14 cellular contexts compared by ENCODE assay signal in the genomic region with DNA sequence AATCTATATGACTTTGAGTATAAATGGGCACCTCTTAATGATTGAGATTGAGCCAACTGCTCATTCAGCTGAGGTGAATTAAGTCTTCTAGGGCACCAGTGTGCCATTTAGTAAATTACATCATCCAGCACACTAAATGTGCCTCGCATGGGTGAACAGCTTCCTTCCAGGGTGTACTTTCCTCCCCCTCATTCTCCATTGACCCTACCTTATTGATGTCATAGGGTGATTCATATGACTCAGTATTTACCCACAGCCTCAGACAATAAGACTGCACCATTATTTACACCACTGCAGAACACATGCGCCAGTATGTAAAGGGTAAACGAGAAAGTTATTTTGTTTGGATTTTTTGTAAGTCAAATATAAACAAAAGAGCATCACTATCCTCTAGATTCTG.
DNase-seq lines count a peak whose midpoint lies in the region; ATAC-seq, FAIRE-seq and TF ChIP-seq lines count a peak whose summit lies in the region.
"Had no signal": no experiment of that assay in that cellular context is flagged by ENCODE, and none has a peak within 500 bp of the region (broad histone marks: within the 10 kb centered on the region; RNA-seq: fewer than 3 reads in every experiment).

No MANE protein-coding gene starts in this region.

- DNase-seq in COR-L47 (lab: John Stamatoyannopoulos, UW) (peak; percentile 61), KBM-7 (peak; percentile 9), NCI-H446 (lab: John Stamatoyannopoulos, UW) (peak; percentile 87 to 88), bronchial epithelial cell (ENCODE audit: low read depth) (peak; percentile 76), upper lobe of left lung (no peak), gastrocnemius medialis (no peak)
- no peak for DNase-seq in activated CD4-positive, alpha-beta T cell treated with anti-CD3 and anti-CD28 coated beads for 48 hours
- DNase-seq: activated CD8-positive, alpha-beta memory T cell treated with anti-CD3 and anti-CD28 coated beads, Interleukin-2, amount 50 U/mL, for 48 hours; DND-41; IMR-90 had no signal

- H3K36me3 ChIP-seq in bronchial epithelial cell (ENCODE audit: control insufficient read depth, insufficient read depth, low read length) (no peaks in the 10 kb centered on the region), upper lobe of left lung (no peaks in the 10 kb centered on the region), gastrocnemius medialis (no peaks in the 10 kb centered on the region)
- H3K36me3 ChIP-seq: SJSA1 had no signal

- H3K27ac ChIP-seq in upper lobe of left lung (no peak overlapping the region), gastrocnemius medialis (no peak overlapping the region)
- H3K27ac ChIP-seq: coronary artery, SJSA1 had no signal

- no peak overlapping the region for H3K4me3 ChIP-seq in bronchial epithelial cell (ENCODE audit: low read depth, low read length)
- H3K4me3 ChIP-seq in upper lobe of left lung = no peak overlapping the region
- H3K4me3 ChIP-seq in gastrocnemius medialis = no peak overlapping the region
- H3K4me3 ChIP-seq: coronary artery, SJSA1 had no signal

- no peak for ATAC-seq in upper lobe of left lung (ENCODE audit: low FRiP score in 2 of 2)
- no peak for ATAC-seq in gastrocnemius medialis
- ATAC-seq in GM21390 (IDR thresholded peaks at IDR 0.05; ENCODE audit: unreplicated experiment) = no peak
- ATAC-seq: stimulated activated memory B cell treated with anti-CD40 and anti-IgM and Interleukin-4, amounts not matched to agents 10 μg/mL and 1 μg/mL and 100 μg/mL, for 72 hours had no signal

- intact Hi-C loops in gastrocnemius medialis (cut with DNase I; ENCODE audit: low total_unique reads) = no loop called here

- H3K9me3 ChIP-seq in upper lobe of left lung = no peaks in the 10 kb centered on the region
- no peaks in the 10 kb centered on the region for H3K9me3 ChIP-seq in gastrocnemius medialis
- H3K9me3 ChIP-seq: SJSA1 had no signal

- no peak for FAIRE-seq in bronchial epithelial cell (lab: Jason Lieb, UNC)

- TF ChIP-seq POLR2A in upper lobe of left lung (IDR thresholded peaks at IDR 0.05) (no peak), gastrocnemius medialis (IDR thresholded peaks at IDR 0.05) (no peak)

- WGBS in upper lobe of left lung, 2 donors = 72 to 88% methylated on average over 3 of the region's 3 CpGs

- H3K27me3 ChIP-seq in bronchial epithelial cell (ENCODE audit: control insufficient read depth, insufficient read depth, low read length) (no peaks in the 10 kb centered on the region), upper lobe of left lung (no peaks in the 10 kb centered on the region), gastrocnemius medialis (no peaks in the 10 kb centered on the region)
- H3K27me3 ChIP-seq: SJSA1 had no signal

- H3K4me1 ChIP-seq in upper lobe of left lung (no peaks in the 10 kb centered on the region), gastrocnemius medialis (no peaks in the 10 kb centered on the region)
- H3K4me1 ChIP-seq: SJSA1 had no signal

- in situ Hi-C loops in KBM-7 (cut with MboI; ENCODE audit: low pct_unique_long_range_greater_than_20kb, low sequenced_read_pairs) = no loop called here
- in situ Hi-C loops in gastrocnemius medialis (cut with MboI; ENCODE audit: low sequenced_read_pairs in 4 of 4) = no loop called here

- TF ChIP-seq CTCF in bronchial epithelial cell (IDR thresholded peaks at IDR 0.05; ENCODE audit: insufficient read depth, low read length, severe bottlenecking) = no peak
- no peak for TF ChIP-seq CTCF in upper lobe of left lung (IDR thresholded peaks at IDR 0.05)
- no peak for TF ChIP-seq CTCF in gastrocnemius medialis (IDR thresholded peaks at IDR 0.05 in 4 of 5, conservative IDR thresholded peaks at IDR 0.05 in 1 of 5)

- no peak for TF ChIP-seq EP300 in upper lobe of left lung (IDR thresholded peaks at IDR 0.05)

Comparison
In these comparisons a context has a peak if more than half of its experiments do, and no peak if none do; other contexts are left out.
1. DNase-seq: peak in COR-L47 (single experiment), KBM-7 (single experiment), NCI-H446 (2 of 2) and bronchial epithelial cell (single experiment); none in upper lobe of left lung (0 of 2), gastrocnemius medialis (0 of 2) and activated CD4-positive, alpha-beta T cell treated with anti-CD3 and anti-CD28 coated beads for 48 hours (single experiment).